ENCODE assay signal across 10 cellular contexts in the genomic region with DNA sequence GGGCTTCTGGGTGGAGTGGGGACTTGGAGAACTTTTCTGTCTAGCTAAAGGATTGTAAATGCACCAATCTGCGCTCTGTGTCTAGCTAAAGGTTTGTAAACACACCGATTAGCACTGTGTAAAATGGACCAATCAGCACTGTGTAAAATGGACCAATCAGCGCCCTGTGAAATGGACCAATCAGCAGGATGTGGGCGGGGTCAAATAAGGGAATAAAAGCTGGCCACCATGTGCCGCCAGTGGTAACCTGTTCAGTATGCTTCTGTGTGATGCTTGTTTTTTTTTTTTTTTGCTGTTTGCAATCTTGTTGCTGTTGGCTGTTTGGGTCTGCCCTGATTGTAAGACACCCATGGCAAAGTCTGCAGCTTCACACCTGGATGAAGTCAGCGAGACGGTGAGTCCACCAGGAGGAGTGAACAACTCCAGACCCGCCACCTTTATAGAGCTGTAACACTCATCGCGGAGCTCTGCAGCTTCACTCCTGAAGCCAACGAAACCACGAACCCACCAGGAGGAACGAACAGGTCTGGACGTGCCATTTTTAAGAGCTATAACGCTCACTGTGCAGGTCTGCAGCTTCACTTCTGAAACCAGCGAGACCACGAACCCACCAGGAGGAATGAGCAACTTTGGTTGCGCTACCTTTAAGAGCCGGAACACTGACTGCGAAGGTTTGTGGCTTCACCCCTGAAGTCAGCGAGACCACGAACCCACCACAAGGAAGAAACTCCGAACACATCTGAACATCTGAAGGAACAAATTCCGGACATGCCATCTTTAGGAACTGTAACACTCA.
A peak's percentile ranks its signal among the peaks of the same experiment; 100 is the strongest.
DNase-seq lines count a peak whose midpoint lies in the region; ATAC-seq, FAIRE-seq and TF ChIP-seq lines count a peak whose summit lies in the region.
"Had no signal": no experiment of that assay in that cellular context is flagged by ENCODE, and none has a peak within 500 bp of the region (broad histone marks: within the 10 kb centered on the region; RNA-seq: fewer than 3 reads in every experiment).

No MANE protein-coding gene starts in this region.

- CTCF ChIA-PET in activated naive CD4-positive, alpha-beta T cell treated with anti-CD3 and anti-CD28 coated beads, Interleukin-2, amount 10 ng/mL, durations not matched to agents 7 days and 5 days (lab: Charles Lee): interaction anchor here (0.7 to 1.3 kb wide), 4 partner anchors 25 to 406 kb away, joined by 3 to 5 read pairs (median 3); a partner anchor contains a TSS

- no peaks in the 10 kb centered on the region for H3K36me3 Mint-ChIP-seq in activated naive CD4-positive, alpha-beta T cell treated with anti-CD3 and anti-CD28 coated beads, Interleukin-2, amount 10 ng/mL, durations not matched to agents 7 days and 5 days

- DNase-seq in GM12892 (ENCODE audit: insufficient read length): no peak
- peak; percentile 49 for DNase-seq in T-helper 22 cell (ENCODE audit: low read depth)
- peak; percentile 78 for DNase-seq in activated naive CD4-positive, alpha-beta T cell treated with anti-CD3 and anti-CD28 coated beads, Interleukin-2, amount 10 ng/mL, durations not matched to agents 7 days and 5 days
- DNase-seq in stimulated activated CD4-positive, alpha-beta T cell treated with anti-CD3 and anti-CD28 coated beads, Interleukin-4, amount 100 ng/mL, for 24 hours: peak; percentile 70
- DNase-seq in NCI-H1092 (lab: John Stamatoyannopoulos, UW): no peak
- no peak for DNase-seq in NCI-H1105 treated with DMSO at 0.1 percent for 48 hours (lab: John Stamatoyannopoulos, UW)
- DNase-seq: NCI-H2029 had no signal

- H3K27ac Mint-ChIP-seq in activated naive CD4-positive, alpha-beta T cell treated with anti-CD3 and anti-CD28 coated beads, Interleukin-2, amount 10 ng/mL, durations not matched to agents 7 days and 5 days: peak overlapping the region; percentile 78

- ATAC-seq in GM19328 (IDR thresholded peaks at IDR 0.05; ENCODE audit: unreplicated experiment): no peak
- no peak for ATAC-seq in GM21723 (IDR thresholded peaks at IDR 0.05; ENCODE audit: unreplicated experiment)
- ATAC-seq: right cardiac atrium had no signal

- peak overlapping the region; percentile 64 for H3K4me3 Mint-ChIP-seq in activated naive CD4-positive, alpha-beta T cell treated with anti-CD3 and anti-CD28 coated beads, Interleukin-2, amount 10 ng/mL, durations not matched to agents 7 days and 5 days

- peaks cover 17% of the 10 kb centered on the region for H3K4me1 Mint-ChIP-seq in activated naive CD4-positive, alpha-beta T cell treated with anti-CD3 and anti-CD28 coated beads, Interleukin-2, amount 10 ng/mL, durations not matched to agents 7 days and 5 days

- peak; percentile 36; the same call in 1 of the 2 replicates for TF ChIP-seq POLR2A in GM12892 (IDR thresholded peaks at IDR 0.05; ENCODE audit: low read depth, low read length)

- no peaks in the 10 kb centered on the region for H3K9me3 Mint-ChIP-seq in activated naive CD4-positive, alpha-beta T cell treated with anti-CD3 and anti-CD28 coated beads, Interleukin-2, amount 10 ng/mL, durations not matched to agents 7 days and 5 days

- peak; percentile 83 for FAIRE-seq in GM12892 (lab: Jason Lieb, UNC)

- H3K27me3 Mint-ChIP-seq in activated naive CD4-positive, alpha-beta T cell treated with anti-CD3 and anti-CD28 coated beads, Interleukin-2, amount 10 ng/mL, durations not matched to agents 7 days and 5 days: peaks cover 71% of the 10 kb centered on the region

Comparison
In these comparisons a context has a peak if more than half of its experiments do, and no peak if none do; other contexts are left out.
1. DNase-seq: peak in T-helper 22 cell (single experiment), activated naive CD4-positive, alpha-beta T cell treated with anti-CD3 and anti-CD28 coated beads, Interleukin-2, amount 10 ng/mL, durations not matched to agents 7 days and 5 days (single experiment) and stimulated activated CD4-positive, alpha-beta T cell treated with anti-CD3 and anti-CD28 coated beads, Interleukin-4, amount 100 ng/mL, for 24 hours (single experiment); none in GM12892 (single experiment), NCI-H1092 (single experiment) and NCI-H1105 treated with DMSO at 0.1 percent for 48 hours (single experiment).